20 cellular contexts compared by ENCODE assay signal in genomic region chr7:43671520-43671919, GRCh38.
"Had no signal": no experiment of that assay in that cellular context is flagged by ENCODE, and none has a peak within 500 bp of the region (broad histone marks: within the 10 kb centered on the region; RNA-seq: fewer than 3 reads in every experiment).

No MANE protein-coding gene starts in this region.

- H3K9me3 ChIP-seq: gastroesophageal sphincter had no signal

- DNase-seq: activated CD4-positive, alpha-beta memory T cell treated with anti-CD3 and anti-CD28 coated beads for 36 hours; activated CD8-positive, alpha-beta memory T cell treated with anti-CD3 and anti-CD28 coated beads, Interleukin-2, amount 50 U/mL, for 4 hours; activated gamma-delta T cell treated with Interleukin-2 at 50 U/mL for 16 hours; activated naive CD8-positive, alpha-beta T cell treated with anti-CD3 and anti-CD28 coated beads, Interleukin-2, amount 10 ng/mL, durations not matched to agents 7 days and 5 days; activated T-cell treated with anti-CD3 and anti-CD28 coated beads, Interleukin-2, amount 50 U/mL, for 72 hours; brain microvascular endothelial cell; dorsolateral prefrontal cortex; endodermal cell; left ventricle myocardium inferior; mucosa of descending colon; naive thymus-derived CD8-positive, alpha-beta T cell; nucleus accumbens; posterior cingulate gyrus; retina; SW 1271 had no signal

- ATAC-seq: activated CD4-positive, CD25-positive, alpha-beta regulatory T cell treated with anti-CD3 and anti-CD28 coated beads, Interleukin-2, amount 50 U/mL, for 24 hours; activated T-cell treated with anti-CD3 and anti-CD28 coated beads, Interleukin-2, amount 50 U/mL, for 72 hours; gastroesophageal sphincter; mucosa of descending colon; naive thymus-derived CD8-positive, alpha-beta T cell; stimulated activated effector memory CD8-positive, alpha-beta T cell treated with anti-CD3 and anti-CD28 coated beads, Interleukin-12 subunit alpha, Interleukin-12 subunit beta, amount 100 ng/mL, for 72 hours had no signal

- H3K27ac Mint-ChIP-seq: activated CD4-positive, alpha-beta memory T cell treated with anti-CD3 and anti-CD28 coated beads for 36 hours; activated naive CD8-positive, alpha-beta T cell treated with anti-CD3 and anti-CD28 coated beads, Interleukin-2, amount 10 ng/mL, durations not matched to agents 7 days and 5 days; endodermal cell; stimulated activated effector memory CD8-positive, alpha-beta T cell treated with anti-CD3 and anti-CD28 coated beads, Interleukin-12 subunit alpha, Interleukin-12 subunit beta, amount 100 ng/mL, for 72 hours; type B pancreatic cell had no signal

- H3K27ac ChIP-seq: brain microvascular endothelial cell, dorsolateral prefrontal cortex, gastroesophageal sphincter, left ventricle myocardium inferior, SJSA1 had no signal

- H3K4me3 ChIP-seq: dorsolateral prefrontal cortex, gastroesophageal sphincter, left ventricle myocardium inferior, mucosa of descending colon, SJSA1 had no signal

- H3K4me3 Mint-ChIP-seq: activated CD4-positive, alpha-beta memory T cell treated with anti-CD3 and anti-CD28 coated beads for 36 hours; activated naive CD8-positive, alpha-beta T cell treated with anti-CD3 and anti-CD28 coated beads, Interleukin-2, amount 10 ng/mL, durations not matched to agents 7 days and 5 days; endodermal cell; stimulated activated effector memory CD8-positive, alpha-beta T cell treated with anti-CD3 and anti-CD28 coated beads, Interleukin-12 subunit alpha, Interleukin-12 subunit beta, amount 100 ng/mL, for 72 hours; type B pancreatic cell had no signal

- H3K36me3 Mint-ChIP-seq: stimulated activated effector memory CD8-positive, alpha-beta T cell treated with anti-CD3 and anti-CD28 coated beads, Interleukin-12 subunit alpha, Interleukin-12 subunit beta, amount 100 ng/mL, for 72 hours had no signal

- H3K36me3 ChIP-seq: brain microvascular endothelial cell, gastroesophageal sphincter, left ventricle myocardium inferior, SJSA1 had no signal

- H3K27me3 ChIP-seq: brain microvascular endothelial cell, dorsolateral prefrontal cortex, gastroesophageal sphincter, SJSA1 had no signal

- H3K27me3 Mint-ChIP-seq: activated CD4-positive, alpha-beta memory T cell treated with anti-CD3 and anti-CD28 coated beads for 36 hours; activated naive CD8-positive, alpha-beta T cell treated with anti-CD3 and anti-CD28 coated beads, Interleukin-2, amount 10 ng/mL, durations not matched to agents 7 days and 5 days; naive thymus-derived CD8-positive, alpha-beta T cell; type B pancreatic cell had no signal

- H3K4me1 Mint-ChIP-seq: endodermal cell had no signal

- H3K9me3 Mint-ChIP-seq: stimulated activated effector memory CD8-positive, alpha-beta T cell treated with anti-CD3 and anti-CD28 coated beads, Interleukin-12 subunit alpha, Interleukin-12 subunit beta, amount 100 ng/mL, for 72 hours had no signal
